ENCODE assay signal across 12 cellular contexts in the genomic region with DNA sequence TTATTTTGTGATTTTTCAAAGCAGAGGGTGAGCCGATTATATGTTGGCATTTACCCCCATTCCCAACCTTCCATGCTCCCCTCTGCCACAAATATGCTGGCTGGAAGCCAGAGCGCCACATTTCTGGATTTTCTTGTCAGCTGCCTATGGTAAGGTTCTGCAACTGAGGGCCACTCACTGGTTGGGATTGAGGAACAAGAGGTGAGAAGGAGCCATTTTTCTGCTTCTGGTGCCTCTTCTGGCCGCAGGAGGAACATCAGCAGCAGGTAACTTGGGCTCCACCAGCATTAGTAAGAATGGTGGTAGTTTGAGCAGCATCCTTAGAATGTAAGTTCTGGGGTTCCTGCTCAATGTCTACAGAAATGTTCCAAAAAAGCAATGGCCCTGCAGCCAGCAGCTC.
DNase-seq lines count a peak whose midpoint lies in the region; ATAC-seq and TF ChIP-seq lines count a peak whose summit lies in the region.
"Had no signal": no experiment of that assay in that cellular context is flagged by ENCODE, and none has a peak within 500 bp of the region (broad histone marks: within the 10 kb centered on the region; RNA-seq: fewer than 3 reads in every experiment).

No MANE protein-coding gene starts in this region.

- H3K36me3 Mint-ChIP-seq in chondrocyte (ENCODE audit: low read depth) (no peaks in the 10 kb centered on the region), progenitor cell of endocrine pancreas (ENCODE audit: insufficient read depth) (no peaks in the 10 kb centered on the region), CD14-positive monocyte (no peaks in the 10 kb centered on the region), osteocyte (ENCODE audit: unreplicated experiment) (no peaks in the 10 kb centered on the region)

- H2AFZ ChIP-seq in SK-N-SH (ENCODE audit: low read depth) = no peak overlapping the region

- H3K27ac ChIP-seq in SK-N-SH (ENCODE audit: low read depth in 2 of 2, low read length in 1 of 2) = no peak overlapping the region

- TF ChIP-seq CTCF in SK-N-SH (IDR thresholded peaks at IDR 0.05) (peak; percentile 32), LNCaP clone FGC (IDR thresholded peaks at IDR 0.05; ENCODE audit: control insufficient read depth, extremely low read depth, insufficient read depth) (peak; percentile 48), chondrocyte (IDR thresholded peaks at IDR 0.05) (peak; percentile 33), progenitor cell of endocrine pancreas (IDR thresholded peaks at IDR 0.05; ENCODE audit: unreplicated experiment) (peak; percentile 40), CD14-positive monocyte (IDR thresholded peaks at IDR 0.05) (no peak), osteocyte (IDR thresholded peaks at IDR 0.05) (no peak)

- no peaks in the 10 kb centered on the region for H3K79me2 ChIP-seq in SK-N-SH (ENCODE audit: insufficient read depth)

- CTCF ChIA-PET in SK-N-SH (lab: Yijun Ruan, JAX) = interaction anchor here (0.7 to 1.9 kb wide), 4 partner anchors 8 to 164 kb away, joined by 3 to 4 read pairs (median 3); no protein-coding TSS in a partner anchor

- no peaks in the 10 kb centered on the region for H4K20me1 ChIP-seq in SK-N-SH (ENCODE audit: insufficient read depth)

- no peak overlapping the region for H3K4me3 Mint-ChIP-seq in chondrocyte (ENCODE audit: unreplicated experiment)
- no peak overlapping the region for H3K4me3 Mint-ChIP-seq in progenitor cell of endocrine pancreas (ENCODE audit: low read depth)
- no peak overlapping the region for H3K4me3 Mint-ChIP-seq in CD14-positive monocyte
- H3K4me3 Mint-ChIP-seq in osteocyte (ENCODE audit: unreplicated experiment) = no peak overlapping the region

- no peaks in the 10 kb centered on the region for H3K27me3 ChIP-seq in SK-N-SH (ENCODE audit: insufficient read depth)

- H3K4me1 Mint-ChIP-seq in chondrocyte (ENCODE audit: low read depth) = peaks cover 9% of the 10 kb centered on the region
- peaks cover 12% of the 10 kb centered on the region for H3K4me1 Mint-ChIP-seq in progenitor cell of endocrine pancreas (ENCODE audit: low read depth)
- H3K4me1 Mint-ChIP-seq in CD14-positive monocyte = peaks cover 3% of the 10 kb centered on the region
- H3K4me1 Mint-ChIP-seq in osteocyte (ENCODE audit: unreplicated experiment) = peaks cover 1% of the 10 kb centered on the region

- H3K9me3 Mint-ChIP-seq in chondrocyte (ENCODE audit: low read depth) (peaks cover 3% of the 10 kb centered on the region), progenitor cell of endocrine pancreas (ENCODE audit: low read depth) (peaks cover 5% of the 10 kb centered on the region), CD14-positive monocyte (no peaks in the 10 kb centered on the region), osteocyte (ENCODE audit: unreplicated experiment) (no peaks in the 10 kb centered on the region)

- no peak overlapping the region for H3K27ac Mint-ChIP-seq in chondrocyte (ENCODE audit: unreplicated experiment)
- no peak overlapping the region for H3K27ac Mint-ChIP-seq in progenitor cell of endocrine pancreas
- no peak overlapping the region for H3K27ac Mint-ChIP-seq in CD14-positive monocyte
- H3K27ac Mint-ChIP-seq in osteocyte (ENCODE audit: unreplicated experiment) = no peak overlapping the region

- H3K9me2 ChIP-seq in SK-N-SH = no peaks in the 10 kb centered on the region

- TF ChIP-seq RAD21 in SK-N-SH (IDR thresholded peaks at IDR 0.05; ENCODE audit: low read length) = peak; percentile 39

- 35% methylated on average over 3 of the region's 3 CpGs for WGBS in SK-N-SH (ENCODE audit: low lambda C conversion rate)

- no peaks in the 10 kb centered on the region; a peak in 1 of 4 replicates for H3K4me1 ChIP-seq in SK-N-SH (ENCODE audit: control insufficient read depth in 1 of 2, insufficient read depth in 2 of 2, low read depth in 1 of 2, low read length in 1 of 2)

- ATAC-seq in SK-N-SH treated with all-trans-retinoic acid at 6 μM for 48 hours = no peak
- ATAC-seq: mucosa of descending colon had no signal

- H3K4me3 ChIP-seq in SK-N-SH (ENCODE audit: low read depth in 2 of 2, low read length in 1 of 2) (no peak overlapping the region), LNCaP clone FGC (ENCODE audit: low read depth, low read length) (no peak overlapping the region)
- H3K4me3 ChIP-seq: mucosa of descending colon had no signal

- H3K36me3 ChIP-seq in SK-N-SH (replicated peaks in 1 of 2; ENCODE audit: control insufficient read depth in 1 of 2, insufficient read depth in 2 of 2, low read length in 1 of 2) = no peaks in the 10 kb centered on the region

- no peaks in the 10 kb centered on the region for H3F3A ChIP-seq in SK-N-SH (replicated peaks; ENCODE audit: insufficient read depth)

- TF ChIP-seq EP300 in SK-N-SH (IDR thresholded peaks at IDR 0.05; ENCODE audit: borderline replicate concordance in 1 of 2, low read depth in 1 of 2, low read length in 1 of 2) = no peak

- H3K27me3 Mint-ChIP-seq in chondrocyte (ENCODE audit: low read depth) = no peaks in the 10 kb centered on the region
- no peaks in the 10 kb centered on the region for H3K27me3 Mint-ChIP-seq in progenitor cell of endocrine pancreas
- no peaks in the 10 kb centered on the region for H3K27me3 Mint-ChIP-seq in CD14-positive monocyte (ENCODE audit: low read depth in 3 of 3)
- H3K27me3 Mint-ChIP-seq in osteocyte (ENCODE audit: unreplicated experiment) = peaks cover 9% of the 10 kb centered on the region

- no peaks in the 10 kb centered on the region for H3K9me3 ChIP-seq in SK-N-SH
- H3K9me3 ChIP-seq: mucosa of descending colon had no signal

- no peak overlapping the region for H3K9ac ChIP-seq in SK-N-SH

- intact Hi-C loops in CD14-positive monocyte (cut with micrococcal nuclease) = no loop called here

- no peak for DNase-seq in SK-N-SH
- no peak for DNase-seq in LNCaP clone FGC (ENCODE audit: low read depth)
- no peak for DNase-seq in chondrocyte (ENCODE audit: low spot score)
- DNase-seq in progenitor cell of endocrine pancreas (ENCODE audit: low spot score, unreplicated experiment) = no peak
- DNase-seq in CD14-positive monocyte (ENCODE audit: low spot score) = no peak
- DNase-seq in osteocyte (ENCODE audit: extremely low spot score, unreplicated experiment) = no peak
- no peak for DNase-seq in T-helper 9 cell
- DNase-seq: C1 segment of cervical spinal cord; mucosa of descending colon; NCI-H526 treated with DMSO at 0.1 percent for 48 hours; stimulated activated CD4-positive, alpha-beta T cell treated with anti-CD3 and anti-CD28 coated beads, Interleukin-4, amount 100 ng/mL, for 4 hours had no signal

- POLR2A ChIA-PET in SK-N-SH (lab: Yijun Ruan, JAX) = no interaction called here

- no peak overlapping the region for H3K4me2 ChIP-seq in SK-N-SH

TF ChIP-seq in SK-N-SH, 30 proteins besides CTCF, POLR2A, EP300 and RAD21:
- no peak for TF ChIP-seq RCOR1 (IDR thresholded peaks at IDR 0.05; ENCODE audit: low read length)
- no peak for TF ChIP-seq NRF1 (IDR thresholded peaks at IDR 0.05; ENCODE audit: low read depth, low read length)
- TF ChIP-seq POLR2AphosphoS5 (IDR thresholded peaks at IDR 0.05; ENCODE audit: low read depth, low read length) = no peak
TF ChIP-seq in SK-N-SH: peak in this region for 0.

TF ChIP-seq in SK-N-SH treated with all-trans-retinoic acid at 6 μM for 48 hours, 23 proteins besides CTCF, POLR2A, EP300 and RAD21 (continues in another document):
- TF ChIP-seq, protein P1, sequence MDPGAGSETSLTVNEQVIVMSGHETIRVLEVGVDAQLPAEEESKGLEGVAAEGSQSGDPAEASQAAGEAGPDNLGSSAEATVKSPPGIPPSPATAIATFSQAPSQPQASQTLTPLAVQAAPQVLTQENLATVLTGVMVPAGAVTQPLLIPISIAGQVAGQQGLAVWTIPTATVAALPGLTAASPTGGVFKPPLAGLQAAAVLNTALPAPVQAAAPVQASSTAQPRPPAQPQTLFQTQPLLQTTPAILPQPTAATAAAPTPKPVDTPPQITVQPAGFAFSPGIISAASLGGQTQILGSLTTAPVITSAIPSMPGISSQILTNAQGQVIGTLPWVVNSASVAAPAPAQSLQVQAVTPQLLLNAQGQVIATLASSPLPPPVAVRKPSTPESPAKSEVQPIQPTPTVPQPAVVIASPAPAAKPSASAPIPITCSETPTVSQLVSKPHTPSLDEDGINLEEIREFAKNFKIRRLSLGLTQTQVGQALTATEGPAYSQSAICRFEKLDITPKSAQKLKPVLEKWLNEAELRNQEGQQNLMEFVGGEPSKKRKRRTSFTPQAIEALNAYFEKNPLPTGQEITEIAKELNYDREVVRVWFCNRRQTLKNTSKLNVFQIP (CRISPR knock-in tag; IDR thresholded peaks at IDR 0.05; ENCODE audit: borderline replicate concordance, low read depth) = no peak
- TF ChIP-seq ZNF70 (CRISPR knock-in tag; IDR thresholded peaks at IDR 0.05) (no peak), TOX (CRISPR knock-in tag; IDR thresholded peaks at IDR 0.05; ENCODE audit: borderline replicate concordance) (no peak), OSR1 (CRISPR knock-in tag; IDR thresholded peaks at IDR 0.05) (no peak), TCF4 (CRISPR knock-in tag; IDR thresholded peaks at IDR 0.05; ENCODE audit: borderline replicate concordance) (no peak), ARNTL (CRISPR knock-in tag; IDR thresholded peaks at IDR 0.05; ENCODE audit: borderline replicate concordance, low read depth) (no peak), RARB (CRISPR knock-in tag; IDR thresholded peaks at IDR 0.05) (no peak), ZFP30 (CRISPR knock-in tag; IDR thresholded peaks at IDR 0.05) (no peak)
- TF ChIP-seq, protein P2, sequence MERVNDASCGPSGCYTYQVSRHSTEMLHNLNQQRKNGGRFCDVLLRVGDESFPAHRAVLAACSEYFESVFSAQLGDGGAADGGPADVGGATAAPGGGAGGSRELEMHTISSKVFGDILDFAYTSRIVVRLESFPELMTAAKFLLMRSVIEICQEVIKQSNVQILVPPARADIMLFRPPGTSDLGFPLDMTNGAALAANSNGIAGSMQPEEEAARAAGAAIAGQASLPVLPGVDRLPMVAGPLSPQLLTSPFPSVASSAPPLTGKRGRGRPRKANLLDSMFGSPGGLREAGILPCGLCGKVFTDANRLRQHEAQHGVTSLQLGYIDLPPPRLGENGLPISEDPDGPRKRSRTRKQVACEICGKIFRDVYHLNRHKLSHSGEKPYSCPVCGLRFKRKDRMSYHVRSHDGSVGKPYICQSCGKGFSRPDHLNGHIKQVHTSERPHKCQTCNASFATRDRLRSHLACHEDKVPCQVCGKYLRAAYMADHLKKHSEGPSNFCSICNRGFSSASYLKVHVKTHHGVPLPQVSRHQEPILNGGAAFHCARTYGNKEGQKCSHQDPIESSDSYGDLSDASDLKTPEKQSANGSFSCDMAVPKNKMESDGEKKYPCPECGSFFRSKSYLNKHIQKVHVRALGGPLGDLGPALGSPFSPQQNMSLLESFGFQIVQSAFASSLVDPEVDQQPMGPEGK (CRISPR knock-in tag; IDR thresholded peaks at IDR 0.05; ENCODE audit: borderline replicate concordance) = no peak

Comparison
In these comparisons a context has a peak if more than half of its experiments do, and no peak if none do; other contexts are left out.
1. CTCF ChIP-seq: peak in SK-N-SH (single experiment), LNCaP clone FGC (single experiment), chondrocyte (single experiment) and progenitor cell of endocrine pancreas (single experiment); none in CD14-positive monocyte (single experiment) and osteocyte (single experiment).